In genomic region chr17:74877592-74878543, GRCh38 we compare ENCODE assay signal across 1 cellular context.
TF ChIP-seq lines count a peak whose summit lies in the region.

No MANE protein-coding gene starts in this region.

TF ChIP-seq in H1, 55 proteins besides CTCF, POLR2A, EP300 and RAD21:
- TF ChIP-seq GABPA (IDR thresholded peaks at IDR 0.05; ENCODE audit: borderline replicate concordance, insufficient read depth, low read length) (no peak), ZNF274 (IDR thresholded peaks at IDR 0.05; ENCODE audit: borderline replicate concordance, extremely low read depth, low read length) (no peak), YY1 (IDR thresholded peaks at IDR 0.05; ENCODE audit: low read depth, low read length) (no peak), GTF2F1 (IDR thresholded peaks at IDR 0.05; ENCODE audit: borderline replicate concordance, low read depth, low read length) (no peak), RNF2 (IDR thresholded peaks at IDR 0.05; ENCODE audit: borderline replicate concordance, low read depth, low read length, missing control alignments, poor library complexity, severe bottlenecking) (no peak)
